Comparison of ENCODE assay signal across 11 cellular contexts in the genomic region with DNA sequence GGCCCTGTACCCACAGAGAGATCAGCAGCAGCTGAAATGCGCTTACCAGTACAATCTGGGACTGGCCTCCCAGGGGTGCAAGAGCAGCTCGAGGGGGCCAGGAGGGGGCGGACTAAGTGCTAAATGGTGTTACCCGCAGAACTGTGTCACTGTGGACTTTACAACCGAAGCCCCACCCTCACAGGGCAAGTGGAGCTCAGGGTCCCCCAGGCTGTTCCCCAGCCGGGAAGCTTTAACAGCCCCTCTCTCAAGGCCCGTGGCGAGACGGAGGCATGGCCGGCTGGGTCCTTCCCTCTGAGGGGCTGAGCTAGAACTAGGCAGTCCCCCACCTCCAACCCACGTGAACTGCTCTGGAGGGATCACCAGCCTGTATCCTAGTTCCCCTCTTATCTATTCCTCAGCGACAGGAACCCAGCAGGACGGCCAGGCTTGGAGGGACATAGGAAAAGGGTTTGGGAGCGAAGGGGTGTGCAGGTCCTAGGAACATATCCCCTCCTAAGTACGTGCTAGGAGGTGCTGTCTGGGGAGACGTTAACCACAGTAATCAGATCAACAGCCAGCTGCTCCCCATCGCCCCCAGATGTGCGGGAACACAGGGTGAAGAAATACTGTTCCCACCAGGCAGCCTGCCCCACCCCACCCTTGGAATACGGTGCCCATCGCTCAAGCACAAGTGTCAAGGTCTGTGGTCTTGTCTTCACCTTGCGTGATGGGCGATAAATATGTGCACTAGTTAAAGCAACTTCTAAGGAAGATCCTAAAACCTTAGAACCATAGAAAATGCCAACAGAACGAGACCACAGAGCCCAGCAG. TPM values are rescaled to one million over a fixed set of nuclear protein-coding genes. Genes with fewer than 3 reads are reported as not detected.
DNase-seq lines count a peak whose midpoint lies in the region; ATAC-seq and TF ChIP-seq lines count a peak whose summit lies in the region.
"Had no signal": no experiment of that assay in that cellular context is flagged by ENCODE, and none has a peak within 500 bp of the region (broad histone marks: within the 10 kb centered on the region; RNA-seq: fewer than 3 reads in every experiment).

No MANE protein-coding gene starts in this region.

- no peaks in the 10 kb centered on the region for H3K9me3 ChIP-seq in gastroesophageal sphincter

- in situ Hi-C loops in ACHN (cut with HindIII; ENCODE audit: low pct_ligation_motif_present, low pct_unique_long_range_greater_than_20kb, low sequenced_read_pairs), result loop anchor here (25.0 kb wide), 1 partner anchor 139 kb away; a partner anchor contains a TSS

- H3K27me3 ChIP-seq in gastroesophageal sphincter, result no peaks in the 10 kb centered on the region

- no peak overlapping the region for H3K4me3 ChIP-seq in gastroesophageal sphincter

- no peak for TF ChIP-seq CTCF in gastroesophageal sphincter (IDR thresholded peaks at IDR 0.05)

- TF ChIP-seq POLR2A in gastroesophageal sphincter (IDR thresholded peaks at IDR 0.05), result no peak

- WGBS in gastroesophageal sphincter (ENCODE audit: low coverage in 1 of 2), 2 donors, result 24 to 55% methylated on average over 5 to 9 of the region's 23 CpGs

- peaks cover 13 to 90% (median 42%) of the 10 kb centered on the region in 3 donors for H3K4me1 ChIP-seq in gastroesophageal sphincter

- ATAC-seq in gastroesophageal sphincter (no peak), HG02623 (IDR thresholded peaks at IDR 0.05; ENCODE audit: unreplicated experiment) (no peak), HG02571 (IDR thresholded peaks at IDR 0.05; ENCODE audit: unreplicated experiment) (no peak)

- TF ChIP-seq EP300 in gastroesophageal sphincter (IDR thresholded peaks at IDR 0.05), result no peak

- DNase-seq in Kasumi-1 (lab: John Stamatoyannopoulos, UW) (peak; percentile 24 to 28), activated T-cell treated with anti-CD3 and anti-CD28 coated beads for 48 hours (ENCODE audit: low read depth) (peak; percentile 49), ACHN (no peak), germinal center (ENCODE audit: low spot score) (no peak)
- peak; percentile 78 for DNase-seq in stimulated activated CD8-positive, alpha-beta memory T cell treated with anti-CD3 and anti-CD28 coated beads, Interleukin-4, amount 100 ng/mL, for 48 hours
- DNase-seq: amniotic stem cell, NCI-H1417 had no signal

- H3K27ac ChIP-seq in gastroesophageal sphincter, result peak overlapping the region in 3 of 4 donors; percentile 89 to 99 (median 94)
- H3K27ac ChIP-seq: parathyroid adenoma had no signal

- peaks cover 0 to 18% of the 10 kb centered on the region in 2 donors for H3K36me3 ChIP-seq in gastroesophageal sphincter

RNA-seq across cellular contexts. Expression of a gene that starts 24.4 kb away (rescaled TPM):
- 10 to 100 TPM; 24.0 to 65.7 (median 29.0) TPM for total RNA-seq in gastroesophageal sphincter

RNA-seq across cellular contexts. Expression of a gene that starts 52.5 kb away (rescaled TPM):
- total RNA-seq in gastroesophageal sphincter, result not detected

Comparison
In these comparisons a context has a peak if more than half of its experiments do, and no peak if none do; other contexts are left out.
1. DNase-seq: peak in Kasumi-1 (2 of 2), activated T-cell treated with anti-CD3 and anti-CD28 coated beads for 48 hours (single experiment) and stimulated activated CD8-positive, alpha-beta memory T cell treated with anti-CD3 and anti-CD28 coated beads, Interleukin-4, amount 100 ng/mL, for 48 hours (single experiment); none in ACHN (single experiment) and germinal center (single experiment).